ENCODE assay signal across 20 cellular contexts in the genomic region with DNA sequence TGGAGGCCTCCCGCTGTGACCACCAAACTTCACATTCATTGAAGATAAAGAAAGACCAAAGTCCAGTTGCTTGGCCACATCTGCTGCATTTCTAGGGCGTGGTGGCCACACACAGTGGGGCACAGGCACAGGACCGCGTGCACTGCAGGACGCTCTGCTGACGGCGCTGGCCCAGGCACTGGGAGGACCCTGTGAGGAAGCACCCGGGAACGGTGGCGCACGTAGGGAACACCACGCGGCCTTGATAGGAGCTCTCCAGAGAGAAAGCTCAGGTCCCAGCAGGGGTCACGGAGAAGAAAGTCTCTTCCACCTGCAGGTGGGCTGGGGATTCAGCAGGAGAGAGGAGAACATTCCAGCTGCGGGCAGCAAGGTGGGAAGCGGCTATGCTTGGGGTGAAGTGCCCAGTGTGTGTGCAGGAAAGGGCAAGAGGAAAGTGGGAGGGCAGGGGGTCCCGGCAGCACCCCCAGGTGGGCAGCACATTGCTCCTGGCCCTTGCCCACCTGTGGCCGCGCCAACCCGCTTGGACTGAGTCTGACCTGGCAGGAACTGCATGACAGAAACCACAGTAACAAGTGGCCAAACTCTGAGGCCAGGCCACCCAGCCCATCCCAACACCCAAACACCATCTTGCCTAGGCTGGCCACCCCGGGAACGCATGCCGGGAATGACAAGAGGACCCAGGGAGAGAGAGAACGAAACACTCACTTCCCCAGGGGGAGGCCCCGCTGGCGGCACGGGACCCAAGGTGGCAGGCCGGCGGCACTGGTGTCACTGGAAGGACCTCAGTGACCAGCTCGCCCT. TPM values are rescaled to one million over a fixed set of nuclear protein-coding genes. Genes with fewer than 3 reads are reported as not detected.
DNase-seq lines count a peak whose midpoint lies in the region; ATAC-seq, FAIRE-seq and TF ChIP-seq lines count a peak whose summit lies in the region.
"Had no signal": no experiment of that assay in that cellular context is flagged by ENCODE, and none has a peak within 500 bp of the region (broad histone marks: within the 10 kb centered on the region; RNA-seq: fewer than 3 reads in every experiment).

No MANE protein-coding gene starts in this region.

- WGBS in endodermal cell (ENCODE audit: insufficient coverage in 1 of 2, insufficient read length in 1 of 2), 2 experiments = 87 to 92% methylated on average over 20 to 30 of the region's 30 CpGs

- no peak overlapping the region for H3K9ac ChIP-seq in endodermal cell (ENCODE audit: extremely low read depth, low read length, poor library complexity, severe bottlenecking)
- H3K9ac ChIP-seq: BLaER1 had no signal

- intact Hi-C loops in Right ventricle myocardium inferior (cut with DNase I) = no loop called here
- intact Hi-C loops in left ventricle myocardium inferior (cut with micrococcal nuclease) = no loop called here

- CTCF ChIA-PET in activated CD8-positive, alpha-beta T cell treated with anti-CD3 and anti-CD28 coated beads, Interleukin-2, amount 10 ng/mL, durations not matched to agents 7 days and 5 days (lab: Charles Lee) = interaction anchor here (2.0 kb wide), 1 partner anchor 10 kb away, joined by 10 read pairs; no protein-coding TSS in a partner anchor

- H3K27ac Mint-ChIP-seq in endodermal cell (peak overlapping the region; percentile 35), nephron progenitor cell (peak overlapping the region; percentile 75)
- H3K27ac Mint-ChIP-seq in activated CD8-positive, alpha-beta T cell treated with anti-CD3 and anti-CD28 coated beads, Interleukin-2, amount 10 ng/mL, durations not matched to agents 7 days and 5 days = no peak overlapping the region
- H3K27ac Mint-ChIP-seq: CD8-positive, alpha-beta T cell had no signal

- TF ChIP-seq CTCF in left ventricle myocardium inferior (IDR thresholded peaks at IDR 0.05; ENCODE audit: borderline replicate concordance) (no peak), endodermal cell (conservative IDR thresholded peaks at IDR 0.05) (peak; percentile 11), nephron progenitor cell (IDR thresholded peaks at IDR 0.05) (no peak), D721Med (IDR thresholded peaks at IDR 0.05; ENCODE audit: insufficient read depth, missing control alignments) (no peak)

- no peaks in the 10 kb centered on the region for H3K36me3 ChIP-seq in left ventricle myocardium inferior
- H3K36me3 ChIP-seq in endodermal cell (ENCODE audit: control insufficient read depth, insufficient read depth, low read length) = peaks cover 24% of the 10 kb centered on the region
- H3K36me3 ChIP-seq: BLaER1 had no signal

- H3K27me3 ChIP-seq in left ventricle myocardium inferior (ENCODE audit: low read depth) (no peaks in the 10 kb centered on the region), endodermal cell (ENCODE audit: control insufficient read depth, insufficient read depth, low read length, poor library complexity, severe bottlenecking) (no peaks in the 10 kb centered on the region)
- H3K27me3 ChIP-seq: BLaER1, MG63 had no signal

- H3K36me3 Mint-ChIP-seq in endodermal cell (ENCODE audit: low read depth) (peaks cover 51% of the 10 kb centered on the region), nephron progenitor cell (ENCODE audit: low read depth) (peaks cover 48% of the 10 kb centered on the region)
- H3K36me3 Mint-ChIP-seq in activated CD8-positive, alpha-beta T cell treated with anti-CD3 and anti-CD28 coated beads, Interleukin-2, amount 10 ng/mL, durations not matched to agents 7 days and 5 days (ENCODE audit: low read depth) = peaks cover 2% of the 10 kb centered on the region
- H3K36me3 Mint-ChIP-seq: CD8-positive, alpha-beta T cell had no signal

- DNase-seq in Right ventricle myocardium inferior (ENCODE audit: missing footprints) = peak; percentile 66
- DNase-seq in left ventricle myocardium inferior = no peak
- DNase-seq in endodermal cell = no peak
- DNase-seq in nephron progenitor cell = no peak
- DNase-seq in HUDEP-2 (lab: John Stamatoyannopoulos, UW; ENCODE audit: unreplicated experiment in 76 of 76) = no peak
- DNase-seq in D721Med (ENCODE audit: insufficient read length, low spot score) = no peak
- no peak for DNase-seq in NCI-H774 (lab: John Stamatoyannopoulos, UW)
- no peak for DNase-seq in activated CD8-positive, alpha-beta T cell treated with anti-CD3 and anti-CD28 coated beads, Interleukin-2, amount 10 ng/mL, durations not matched to agents 7 days and 5 days
- DNase-seq: CD8-positive, alpha-beta T cell; DND-41; GOT3; MG63; NCI-H1092; NCI-H1694; NCI-H510A treated with DMSO at 0.1 percent for 48 hours had no signal

- H3K4me3 Mint-ChIP-seq in endodermal cell = no peak overlapping the region
- H3K4me3 Mint-ChIP-seq in nephron progenitor cell = no peak overlapping the region
- H3K4me3 Mint-ChIP-seq in activated CD8-positive, alpha-beta T cell treated with anti-CD3 and anti-CD28 coated beads, Interleukin-2, amount 10 ng/mL, durations not matched to agents 7 days and 5 days = no peak overlapping the region
- H3K4me3 Mint-ChIP-seq: CD8-positive, alpha-beta T cell had no signal

- peaks cover 15% of the 10 kb centered on the region for H3K4me1 ChIP-seq in left ventricle myocardium inferior
- H3K4me1 ChIP-seq in endodermal cell (ENCODE audit: control insufficient read depth, insufficient read depth, low read length) = peaks cover 9% of the 10 kb centered on the region

- POLR2A ChIA-PET in activated CD8-positive, alpha-beta T cell treated with anti-CD3 and anti-CD28 coated beads, Interleukin-2, amount 10 ng/mL, durations not matched to agents 7 days and 5 days (lab: Charles Lee) = no interaction called here

- H3K27me3 Mint-ChIP-seq in endodermal cell (ENCODE audit: insufficient read depth) (no peaks in the 10 kb centered on the region), nephron progenitor cell (ENCODE audit: low read depth, poor library complexity) (peaks cover 7% of the 10 kb centered on the region)
- no peaks in the 10 kb centered on the region for H3K27me3 Mint-ChIP-seq in activated CD8-positive, alpha-beta T cell treated with anti-CD3 and anti-CD28 coated beads, Interleukin-2, amount 10 ng/mL, durations not matched to agents 7 days and 5 days (ENCODE audit: low read depth)

- H3K4me3 ChIP-seq in left ventricle myocardium inferior = no peak overlapping the region
- H3K4me3 ChIP-seq in endodermal cell (ENCODE audit: low read length) = no peak overlapping the region
- H3K4me3 ChIP-seq: BLaER1, MG63, SK-N-MC had no signal

- ATAC-seq in Right ventricle myocardium inferior = no peak
- ATAC-seq in activated CD8-positive, alpha-beta T cell treated with anti-CD3 and anti-CD28 coated beads, Interleukin-2, amount 10 ng/mL, durations not matched to agents 7 days and 5 days = no peak
- ATAC-seq: CD8-positive, alpha-beta T cell; Panc1 had no signal

- peaks cover 10% of the 10 kb centered on the region for H3K4me1 Mint-ChIP-seq in endodermal cell
- H3K4me1 Mint-ChIP-seq in nephron progenitor cell = peaks cover 14% of the 10 kb centered on the region
- peaks cover 13% of the 10 kb centered on the region for H3K4me1 Mint-ChIP-seq in activated CD8-positive, alpha-beta T cell treated with anti-CD3 and anti-CD28 coated beads, Interleukin-2, amount 10 ng/mL, durations not matched to agents 7 days and 5 days (ENCODE audit: low read depth)

- H3K27ac ChIP-seq in left ventricle myocardium inferior (replicated peaks) = no peak overlapping the region
- H3K27ac ChIP-seq in endodermal cell (ENCODE audit: low read depth, low read length) = no peak overlapping the region
- H3K27ac ChIP-seq: BLaER1, SK-N-MC had no signal

- H3K9me3 Mint-ChIP-seq in endodermal cell (peaks cover 8% of the 10 kb centered on the region), nephron progenitor cell (peaks cover 8% of the 10 kb centered on the region)
- H3K9me3 Mint-ChIP-seq in activated CD8-positive, alpha-beta T cell treated with anti-CD3 and anti-CD28 coated beads, Interleukin-2, amount 10 ng/mL, durations not matched to agents 7 days and 5 days (ENCODE audit: insufficient read depth) = no peaks in the 10 kb centered on the region
- H3K9me3 Mint-ChIP-seq: CD8-positive, alpha-beta T cell had no signal

- H3K9me3 ChIP-seq in left ventricle myocardium inferior (replicated peaks) (no peaks in the 10 kb centered on the region), endodermal cell (ENCODE audit: control insufficient read depth, low read length) (peaks cover 6% of the 10 kb centered on the region)
- H3K9me3 ChIP-seq: BLaER1, MG63 had no signal

- FAIRE-seq in D721Med (lab: Jason Lieb, UNC) = no peak
- FAIRE-seq: A204.1, G401.6 had no signal

RNA-seq across cellular contexts. Expression of a gene that starts 32.8 kb away (rescaled TPM):
- total RNA-seq in Right ventricle myocardium inferior (16.3 TPM), left ventricle myocardium inferior (15.9 TPM), endodermal cell (100 to 1,000 TPM in 1 of 2 donors, 10 to 100 TPM in 1; 88.2 to 116 TPM)
- 56.3 TPM for polyA plus RNA-seq in endodermal cell (2013, experiment 1 of 2)
- 53.8 TPM for polyA plus RNA-seq in endodermal cell (2013, experiment 2 of 2)
- total RNA-seq in activated CD8-positive, alpha-beta T cell treated with anti-CD3 and anti-CD28 coated beads, Interleukin-2, amount 10 ng/mL, durations not matched to agents 7 days and 5 days = 1 to 10 TPM; 1.3 to 2.1 TPM

RNA-seq across cellular contexts. Expression of a gene that starts 33.6 kb away (rescaled TPM):
- total RNA-seq in Right ventricle myocardium inferior = 5.4 TPM
- total RNA-seq in left ventricle myocardium inferior = 7.7 TPM
- 10 to 100 TPM; 21.7 to 38.9 TPM for total RNA-seq in endodermal cell
- polyA plus RNA-seq in endodermal cell (2013, experiment 1 of 2) = 16.3 TPM
- 14.2 TPM for polyA plus RNA-seq in endodermal cell (2013, experiment 2 of 2)
- not detected for total RNA-seq in activated CD8-positive, alpha-beta T cell treated with anti-CD3 and anti-CD28 coated beads, Interleukin-2, amount 10 ng/mL, durations not matched to agents 7 days and 5 days
